ENCODE assay signal across 36 cellular contexts in the genomic region with DNA sequence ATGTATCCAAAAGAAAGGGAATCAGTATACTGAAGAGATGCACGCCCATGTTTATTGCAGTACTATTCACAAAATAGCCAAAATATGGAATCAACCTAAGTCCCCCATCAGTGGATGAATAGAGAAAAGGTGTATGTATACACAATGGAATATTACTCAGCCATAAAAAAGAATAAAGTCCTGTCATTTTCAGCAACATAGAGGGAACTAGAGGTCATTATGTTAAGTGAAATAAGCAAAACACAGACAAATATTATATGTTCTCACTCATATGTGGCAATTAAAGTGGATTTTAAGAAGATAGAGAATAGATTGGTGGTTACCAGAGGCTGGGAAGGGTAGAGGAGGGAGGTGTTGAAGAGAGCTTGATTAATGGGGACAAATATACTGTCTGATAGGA.
DNase-seq lines count a peak whose midpoint lies in the region; ATAC-seq, FAIRE-seq and TF ChIP-seq lines count a peak whose summit lies in the region.
"Had no signal": no experiment of that assay in that cellular context is flagged by ENCODE, and none has a peak within 500 bp of the region (broad histone marks: within the 10 kb centered on the region; RNA-seq: fewer than 3 reads in every experiment).

No MANE protein-coding gene starts in this region.

- H3K27me3 ChIP-seq in CD4-positive, alpha-beta T cell (ENCODE audit: control insufficient read depth, insufficient read depth, low read length): no peaks in the 10 kb centered on the region
- H3K27me3 ChIP-seq in GM12878 (replicated peaks in 1 of 2; ENCODE audit: control insufficient read depth in 2 of 2, insufficient read depth in 2 of 2, low read length in 1 of 2) (no peaks in the 10 kb centered on the region), K562 (ENCODE audit: control insufficient read depth in 2 of 2, insufficient read depth in 2 of 2, low read length in 2 of 2) (no peaks in the 10 kb centered on the region)
- H3K27me3 ChIP-seq: BE2C; BLaER1; BLaER1 treated with 17β-estradiol and CSF1 and Interleukin-3, amounts not matched to agents 10 nM and 100 nM had no signal

- H3K9me3 ChIP-seq in CD4-positive, alpha-beta T cell (ENCODE audit: control insufficient read depth, low read length): no peaks in the 10 kb centered on the region
- no peaks in the 10 kb centered on the region for H3K9me3 ChIP-seq in HEK293 (ENCODE audit: control insufficient read depth, insufficient read depth, low read depth, low read length)
- no peaks in the 10 kb centered on the region; the same call in 2 of the 3 replicates for H3K9me3 ChIP-seq in GM12878 (replicated peaks; ENCODE audit: control insufficient read depth, insufficient read depth, low read length)
- H3K9me3 ChIP-seq in K562 (replicated peaks; ENCODE audit: control insufficient read depth, insufficient read depth, low read depth, low read length): no peaks in the 10 kb centered on the region
- H3K9me3 ChIP-seq: A549, BE2C, BLaER1, Caco-2 had no signal

- CTCF ChIA-PET in CD4-positive, alpha-beta T cell (lab: Charles Lee): interaction anchor here (1.1 kb wide), 1 partner anchor 225 kb away, joined by 3 read pairs; no protein-coding TSS in a partner anchor
- CTCF ChIA-PET in HEK293 (lab: Yijun Ruan, JAX) (interaction anchor here (0.6 to 1.0 kb wide), 2 partner anchors 9 to 65 kb away, joined by 3 to 6 read pairs; no protein-coding TSS in a partner anchor), GM12878 (lab: Yijun Ruan, JAX) (interaction anchor here (1.5 kb wide), 1 partner anchor 42 kb away, joined by 3 read pairs; no protein-coding TSS in a partner anchor), K562 (lab: Yijun Ruan, JAX; ENCODE audit: low intra/inter-chr PET ratio) (no interaction called here)

- H3K36me3 ChIP-seq in HEK293 (ENCODE audit: control insufficient read depth in 2 of 2, insufficient read depth in 1 of 2, low read length in 2 of 2) (peaks cover 21 to 45% of the 10 kb centered on the region in 2 experiments), GM12878 (ENCODE audit: control insufficient read depth in 2 of 2, insufficient read depth in 2 of 2, low read length in 1 of 2) (peaks cover 0 to 20% of the 10 kb centered on the region in 2 experiments; a peak in 2 of 4 replicates), K562 (ENCODE audit: control insufficient read depth, insufficient read depth, low read length) (peaks cover 57% of the 10 kb centered on the region)

- no peak for TF ChIP-seq CTCF in CD4-positive, alpha-beta T cell (IDR thresholded peaks at IDR 0.05)
- TF ChIP-seq CTCF in HEK293 (tag by site-specific recombination; IDR thresholded peaks at IDR 0.05) (no peak), GM12878 (IDR thresholded peaks at IDR 0.05 in 2 of 3, conservative IDR thresholded peaks at IDR 0.05 in 1 of 3; ENCODE audit: control insufficient read depth in 2 of 3, extremely low read depth in 1 of 3, insufficient read depth in 1 of 3, low read depth in 3 of 3, low read length in 3 of 3) (no peak), K562 (IDR thresholded peaks at IDR 0.05 in 2 of 3, conservative IDR thresholded peaks at IDR 0.05 in 1 of 3; ENCODE audit: insufficient read depth in 2 of 3, low read depth in 1 of 3, low read length in 3 of 3) (no peak)

- TF ChIP-seq EP300 in GM12878 (IDR thresholded peaks at IDR 0.05; ENCODE audit: borderline replicate concordance in 1 of 2, control insufficient read depth in 1 of 2, low read depth in 2 of 2, low read length in 2 of 2) (no peak), K562 (IDR thresholded peaks at IDR 0.05; ENCODE audit: low read length) (no peak)

- no peak for ATAC-seq in CD4-positive, alpha-beta T cell (ENCODE audit: poor library complexity)
- ATAC-seq in GM12878: no peak
- no peak for ATAC-seq in K562
- ATAC-seq in GM18861 (IDR thresholded peaks at IDR 0.05; ENCODE audit: unreplicated experiment): no peak
- no peak for ATAC-seq in GM19395 (IDR thresholded peaks at IDR 0.05; ENCODE audit: unreplicated experiment)
- ATAC-seq: A549; CD8-positive, alpha-beta T cell had no signal

- no peak for FAIRE-seq in GM12878 (lab: Jason Lieb, UNC)
- FAIRE-seq in K562 (lab: Jason Lieb, UNC): no peak
- FAIRE-seq: A204.1, A549, D721Med had no signal

- DNase-seq in CD4-positive, alpha-beta T cell: no peak
- DNase-seq in GM12878 (ENCODE audit: low read depth, low spot score): no peak
- DNase-seq in K562 (ENCODE audit: extremely low read depth in 1 of 4, low spot score in 3 of 4): no peak
- no peak for DNase-seq in NCI-H446 (lab: John Stamatoyannopoulos, UW)
- DNase-seq in pons (ENCODE audit: low spot score): no peak
- DNase-seq: 8988T; ACHN; AML-193; BE2C; C1 segment of cervical spinal cord; Caco-2; Calu3; CD4-positive, alpha-beta memory T cell; CD4-positive, CD25-positive, alpha-beta regulatory T cell; CD8-positive, alpha-beta memory T cell; CD8-positive, alpha-beta T cell; COR-L47; DMS 273 treated with DMSO at 0.1 percent for 48 hours; DMS153; DMS53; DMS79; DMS79 treated with DMSO at 0.1 percent for 48 hours; DND-41; EL had no signal

- H3K9ac ChIP-seq in GM12878 (ENCODE audit: control insufficient read depth, insufficient read depth, low read length): no peak overlapping the region
- no peak overlapping the region for H3K9ac ChIP-seq in K562 (ENCODE audit: insufficient read depth in 1 of 2, low read depth in 2 of 2, low read length in 2 of 2)
- H3K9ac ChIP-seq: BLaER1; BLaER1 treated with 17β-estradiol and CSF1 and Interleukin-3, amounts not matched to agents 10 nM and 100 nM had no signal

- H3K9me1 ChIP-seq in K562 (ENCODE audit: control insufficient read depth, insufficient read depth, low read length): no peaks in the 10 kb centered on the region

- TF ChIP-seq POLR2A in GM12878 (IDR thresholded peaks at IDR 0.05; ENCODE audit: low read depth, low read length): no peak
- TF ChIP-seq POLR2A in K562 (conservative IDR thresholded peaks at IDR 0.05): no peak

- no peaks in the 10 kb centered on the region for H3K9me3 Mint-ChIP-seq in CD4-positive, alpha-beta T cell
- H3K9me3 Mint-ChIP-seq: CD14-positive monocyte; CD4-positive, alpha-beta memory T cell; CD8-positive, alpha-beta memory T cell; CD8-positive, alpha-beta T cell had no signal

- H3K79me2 ChIP-seq in GM12878 (ENCODE audit: control insufficient read depth, insufficient read depth, low read length) (no peaks in the 10 kb centered on the region), K562 (ENCODE audit: control insufficient read depth, insufficient read depth, low read length) (no peaks in the 10 kb centered on the region)

- intact Hi-C loops in CD4-positive, alpha-beta T cell (cut with DNase I, micrococcal nuclease): no loop called here
- intact Hi-C loops in GM12878 (cut with micrococcal nuclease; ENCODE audit: unreplicated experiment): no loop called here
- intact Hi-C loops in K562 (cut with micrococcal nuclease): no loop called here

- 90% methylated on average over 1 of the region's 1 CpG for WGBS in GM12878 (ENCODE audit: insufficient coverage, insufficient replicate concordance, low lambda C conversion rate, missing lambda C conversion rate)
- 88% methylated on average over 1 of the region's 1 CpG for WGBS in K562 (ENCODE audit: insufficient coverage, low coverage, missing lambda C conversion rate)

- no peak overlapping the region for H3K27ac ChIP-seq in CD4-positive, alpha-beta T cell (ENCODE audit: low read depth, low read length)
- H3K27ac ChIP-seq in HEK293 (ENCODE audit: extremely low read depth, low read depth, low read length): no peak overlapping the region
- no peak overlapping the region for H3K27ac ChIP-seq in GM12878 (ENCODE audit: control insufficient read depth, insufficient read depth)
- no peak overlapping the region for H3K27ac ChIP-seq in K562 (ENCODE audit: extremely low read depth, low read depth, low read length)
- H3K27ac ChIP-seq: 22Rv1; A549; BLaER1; BLaER1 treated with 17β-estradiol and CSF1 and Interleukin-3, amounts not matched to agents 10 nM and 100 nM; C4-2B had no signal

- BruUV-seq in GM12878 (replicated peaks; lab: Mats Ljungman, UMichigan) (TSS peak; percentile 25), K562 (replicated peaks; lab: Mats Ljungman, UMichigan) (no TSS peak)

- peaks cover 91% of the 10 kb centered on the region for H3K36me3 Mint-ChIP-seq in CD4-positive, alpha-beta T cell (ENCODE audit: low read depth)

- in situ Hi-C loops in GM12878 (cut with MboI): no loop called here
- in situ Hi-C loops in K562 (cut with MboI): no loop called here

- no peaks in the 10 kb centered on the region for H3K27me3 Mint-ChIP-seq in CD4-positive, alpha-beta T cell
- H3K27me3 Mint-ChIP-seq: B cell; CD4-positive, alpha-beta memory T cell; CD4-positive, CD25-positive, alpha-beta regulatory T cell; CD8-positive, alpha-beta memory T cell had no signal

- RAD21 ChIA-PET in GM12878 (lab: Charles Lee; ENCODE audit: unreplicated experiment): interaction anchor here (1.7 kb wide), 1 partner anchor 11 kb away, joined by 4 read pairs; no protein-coding TSS in a partner anchor

- H3K4me2 ChIP-seq in GM12878 (ENCODE audit: control insufficient read depth, insufficient read depth) (no peak overlapping the region), K562 (ENCODE audit: insufficient read depth, low read length) (no peak overlapping the region)
- H3K4me2 ChIP-seq: A549; BLaER1; BLaER1 treated with 17β-estradiol and CSF1 and Interleukin-3, amounts not matched to agents 10 nM and 100 nM had no signal

- TF ChIP-seq RAD21 in GM12878 (IDR thresholded peaks at IDR 0.05; ENCODE audit: insufficient read depth, low read depth, low read length) (no peak), K562 (CRISPR knock-in tag; conservative IDR thresholded peaks at IDR 0.05 in 1 of 2, IDR thresholded peaks at IDR 0.05 in 1 of 2) (no peak)

- H3K4me3 Mint-ChIP-seq in CD4-positive, alpha-beta T cell: no peak overlapping the region
- H3K4me3 Mint-ChIP-seq: B cell; CD14-positive monocyte; CD4-positive, alpha-beta memory T cell; CD4-positive, CD25-positive, alpha-beta regulatory T cell; CD8-positive, alpha-beta memory T cell; CD8-positive, alpha-beta T cell had no signal

- H3K4me3 ChIP-seq in HEK293 (ENCODE audit: low read depth, low read length) (no peak overlapping the region), GM12878 (no peak overlapping the region), K562 (no peak overlapping the region)
- H3K4me3 ChIP-seq: A549; BLaER1; BLaER1 treated with 17β-estradiol and CSF1 and Interleukin-3, amounts not matched to agents 10 nM and 100 nM had no signal

- no peaks in the 10 kb centered on the region for H3K4me1 Mint-ChIP-seq in CD4-positive, alpha-beta T cell (ENCODE audit: low read depth)
- H3K4me1 Mint-ChIP-seq: B cell; CD14-positive monocyte; CD8-positive, alpha-beta memory T cell had no signal

- SMC1A ChIA-PET in GM12878 (lab: Charles Lee; ENCODE audit: uncharacterized antibody, unreplicated experiment): interaction anchor here (1.4 kb wide), 1 partner anchor 23 kb away, joined by 4 read pairs; no protein-coding TSS in a partner anchor

- POLR2A ChIA-PET in CD4-positive, alpha-beta T cell (lab: Charles Lee): no interaction called here
- POLR2A ChIA-PET in HEK293 (lab: Yijun Ruan, JAX) (no interaction called here), GM12878 (lab: Charles Lee) (no interaction called here), K562 (lab: Yijun Ruan, JAX) (no interaction called here)

- H4K20me1 ChIP-seq in GM12878 (ENCODE audit: control insufficient read depth, insufficient read depth) (no peaks in the 10 kb centered on the region), K562 (replicated peaks; ENCODE audit: control insufficient read depth, insufficient read depth, low read length) (no peaks in the 10 kb centered on the region)
- H4K20me1 ChIP-seq: BLaER1 had no signal

- H3K27ac Mint-ChIP-seq in CD4-positive, alpha-beta T cell: peak overlapping the region; percentile 9
- H3K27ac Mint-ChIP-seq: B cell; CD14-positive monocyte; CD8-positive, alpha-beta memory T cell had no signal

- H2AFZ ChIP-seq in GM12878 (ENCODE audit: control insufficient read depth, low read depth, low read length) (no peak overlapping the region), K562 (ENCODE audit: low read depth, low read length) (no peak overlapping the region)

- H3K4me1 ChIP-seq in HEK293 (ENCODE audit: control insufficient read depth, insufficient read depth, low read length) (no peaks in the 10 kb centered on the region), GM12878 (ENCODE audit: control insufficient read depth, insufficient read depth, low read length) (no peaks in the 10 kb centered on the region), K562 (replicated peaks in 1 of 2; ENCODE audit: control insufficient read depth in 2 of 2, insufficient read depth in 2 of 2, low read length in 2 of 2) (no peaks in the 10 kb centered on the region)
- H3K4me1 ChIP-seq: A549; BE2C; BLaER1; BLaER1 treated with 17β-estradiol and CSF1 and Interleukin-3, amounts not matched to agents 10 nM and 100 nM; Caco-2 had no signal
